In the genomic region with DNA sequence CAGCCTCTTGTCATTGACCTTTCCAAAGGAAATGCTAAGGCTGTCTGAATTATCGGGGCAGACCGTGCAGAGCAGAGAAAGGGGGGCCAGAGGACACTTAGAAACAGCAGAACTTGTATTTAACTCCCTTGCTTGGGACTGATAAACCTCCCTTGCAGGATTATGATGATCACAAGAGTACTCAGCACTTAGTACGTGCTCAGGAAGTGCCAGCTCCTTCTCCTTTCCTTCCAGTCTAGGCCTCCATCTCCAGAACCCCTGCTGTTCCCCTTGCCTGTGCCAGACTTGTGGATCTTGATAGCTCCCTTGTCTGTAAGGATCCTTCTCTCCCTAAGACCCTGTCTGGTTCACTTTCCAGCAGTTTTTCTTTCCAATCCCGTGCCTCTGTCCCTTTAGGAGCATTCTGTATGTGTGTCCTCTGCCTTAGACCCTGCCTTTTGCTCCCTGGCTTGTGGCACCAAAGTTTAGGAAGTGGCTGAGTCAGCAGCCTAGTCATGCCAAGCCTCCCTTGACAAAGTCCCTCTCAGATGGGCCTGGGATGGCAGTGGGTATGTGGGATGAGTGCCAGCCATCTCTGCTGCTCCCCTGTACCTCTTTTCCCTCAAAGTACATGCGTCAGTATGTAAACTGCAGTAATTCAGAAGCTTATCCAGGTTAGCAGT, we compare ENCODE assay signal across 7 cellular contexts. TPM values are rescaled to one million over a fixed set of nuclear protein-coding genes. Genes with fewer than 3 reads are reported as not detected.
DNase-seq lines count a peak whose midpoint lies in the region; ATAC-seq and TF ChIP-seq lines count a peak whose summit lies in the region.

No MANE protein-coding gene starts in this region.

- H3K36me3 ChIP-seq in left lung (no peaks in the 10 kb centered on the region), testis (ENCODE audit: low read depth, missing control alignments) (no peaks in the 10 kb centered on the region)

- ATAC-seq in GM19035 (IDR thresholded peaks at IDR 0.05; ENCODE audit: unreplicated experiment) (peak; percentile 4), left lung (peak; percentile 7), HG02763 (IDR thresholded peaks at IDR 0.05; ENCODE audit: unreplicated experiment) (no peak)

- H3K9me3 ChIP-seq in left lung, result no peaks in the 10 kb centered on the region
- H3K9me3 ChIP-seq in testis, result no peaks in the 10 kb centered on the region

- H3K27ac ChIP-seq in left lung (peak overlapping the region in 1 of 2 donors; percentile 42), testis (peak overlapping the region; percentile 53 to 79)

- WGBS in testis, 2 donors, result 18 to 27% methylated on average over 4 to 5 of the region's 5 CpGs

- intact Hi-C loops in left lung (cut with DNase I), result no loop called here
- intact Hi-C loops in testis (cut with DNase I; ENCODE audit: low total_unique reads), result no loop called here

- peak; percentile 47 for DNase-seq in NB4 (ENCODE audit: low read depth)
- DNase-seq in brain pericyte (ENCODE audit: low read depth, low spot score), result peak; percentile 27
- no peak for DNase-seq in left lung
- no peak for DNase-seq in testis
- no peak for DNase-seq in hippocampal formation (lab: John Stamatoyannopoulos, UW)

- H3K27me3 ChIP-seq in left lung (peaks cover 0 to 13% of the 10 kb centered on the region in 2 donors), testis (no peaks in the 10 kb centered on the region)

- TF ChIP-seq POLR2A in NB4 (IDR thresholded peaks at IDR 0.05; ENCODE audit: extremely low read depth, insufficient read length), result no peak
- no peak for TF ChIP-seq POLR2A in testis (IDR thresholded peaks at IDR 0.05)

- H3K4me3 ChIP-seq in NB4 (ENCODE audit: low read depth, low read length) (peak overlapping the region; percentile 94), left lung (peak overlapping the region; percentile 63 to 65), testis (peak overlapping the region; percentile 68 to 77)

- H3K4me1 ChIP-seq in left lung (peaks cover 6 to 21% of the 10 kb centered on the region in 2 donors), testis (peaks cover 11% of the 10 kb centered on the region)

- TF ChIP-seq CTCF in NB4 (IDR thresholded peaks at IDR 0.05; ENCODE audit: low read depth, low read length) (no peak), left lung (IDR thresholded peaks at IDR 0.05) (no peak), testis (IDR thresholded peaks at IDR 0.05) (no peak)

RNA-seq across cellular contexts. Expression of a gene that starts 0.8 kb away (rescaled TPM):
- total RNA-seq in left lung (10 to 100 TPM; 13.8 to 16.7 TPM), testis (10 to 100 TPM; 33.7 to 34.1 TPM)
- 21.4 TPM for polyA plus RNA-seq in testis (ENCODE audit: insufficient read depth, low read depth, low replicate concordance)

Comparison
In these comparisons a context has a peak if more than half of its experiments do, and no peak if none do; other contexts are left out.
1. DNase-seq: peak in NB4 (single experiment) and brain pericyte (single experiment); none in left lung (0 of 2), testis (single experiment) and hippocampal formation (0 of 2).
2. Peak in every context shown above with its lines, with median percentiles within 50 percentile points of each other: H3K4me3 ChIP-seq.